In the genomic region with DNA sequence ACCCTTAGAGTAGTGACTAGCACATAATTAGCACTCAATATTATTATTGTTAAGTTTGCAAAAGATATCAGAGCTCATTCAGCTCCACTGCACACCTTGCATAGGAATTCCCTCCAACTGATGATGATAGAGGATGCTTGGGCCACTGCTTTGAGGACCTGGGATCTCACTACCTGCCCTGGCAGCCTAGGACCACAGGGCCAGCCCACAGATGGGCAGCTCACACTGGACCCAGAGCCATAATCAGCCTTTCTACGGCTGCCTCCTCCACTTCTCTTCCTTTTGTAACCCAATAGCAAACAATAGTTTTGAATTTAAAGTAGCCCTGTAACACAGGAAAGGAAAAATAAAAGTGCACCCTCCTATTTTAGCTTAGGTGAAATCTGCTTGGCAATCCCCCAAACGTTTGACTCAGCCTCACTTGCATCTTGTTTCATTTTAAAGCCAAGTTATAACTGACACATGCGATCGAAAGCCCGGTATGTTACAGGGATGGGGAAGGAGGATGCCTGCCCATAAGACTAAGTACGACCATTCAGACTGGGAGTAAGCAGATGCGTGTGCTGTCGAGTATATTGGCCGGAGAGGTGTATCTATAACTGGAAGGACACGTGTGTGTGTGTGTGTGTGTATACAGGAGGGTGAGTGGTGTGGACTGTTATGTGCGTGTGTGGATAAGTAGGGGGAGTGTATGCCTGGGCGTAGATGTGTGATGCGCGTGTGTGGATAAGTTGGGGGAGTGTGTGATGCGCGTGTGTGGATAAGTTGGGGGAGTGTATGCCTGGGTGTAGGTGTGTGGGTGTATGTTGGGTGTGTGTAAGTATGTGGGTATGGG, we compare ENCODE assay signal across 17 cellular contexts.
DNase-seq lines count a peak whose midpoint lies in the region; ATAC-seq, FAIRE-seq and TF ChIP-seq lines count a peak whose summit lies in the region.
"Had no signal": no experiment of that assay in that cellular context is flagged by ENCODE, and none has a peak within 500 bp of the region (broad histone marks: within the 10 kb centered on the region; RNA-seq: fewer than 3 reads in every experiment).

No MANE protein-coding gene starts in this region.

- H4K20me1 ChIP-seq in fibroblast of lung (ENCODE audit: control insufficient read depth, extremely low read depth, insufficient read depth, low read length), result no peaks in the 10 kb centered on the region
- H4K20me1 ChIP-seq: BLaER1 treated with 17β-estradiol and CSF1 and Interleukin-3, amounts not matched to agents 10 nM and 100 nM had no signal

- H2AFZ ChIP-seq in fibroblast of lung (ENCODE audit: low read length), result no peak overlapping the region

- no peaks in the 10 kb centered on the region for H3K79me2 ChIP-seq in fibroblast of lung (ENCODE audit: control insufficient read depth, insufficient read depth, low read length)

- no peaks in the 10 kb centered on the region for H3K9me3 ChIP-seq in HEK293 (ENCODE audit: control insufficient read depth, insufficient read depth, low read depth, low read length)
- no peaks in the 10 kb centered on the region for H3K9me3 ChIP-seq in adrenal gland (replicated peaks in 1 of 3)
- no peaks in the 10 kb centered on the region for H3K9me3 ChIP-seq in fibroblast of lung (ENCODE audit: control insufficient read depth, insufficient read depth, low read depth, low read length)
- no peaks in the 10 kb centered on the region for H3K9me3 ChIP-seq in pancreas
- H3K9me3 ChIP-seq: BLaER1 treated with 17β-estradiol and CSF1 and Interleukin-3, amounts not matched to agents 10 nM and 100 nM had no signal

- H3K4me1 ChIP-seq in HEK293 (ENCODE audit: control insufficient read depth, insufficient read depth, low read length) (no peaks in the 10 kb centered on the region), adrenal gland (replicated peaks in 1 of 2) (peaks cover 0 to 7% of the 10 kb centered on the region in 2 donors), fibroblast of lung (ENCODE audit: control insufficient read depth, extremely low read depth, insufficient read depth, low read length) (no peaks in the 10 kb centered on the region), pancreas (no peaks in the 10 kb centered on the region)
- H3K4me1 ChIP-seq: psoas muscle had no signal

- DNase-seq in adrenal gland (peak in 6 of 7 donors; percentile 50 to 73 (median 66)), fibroblast of lung (ENCODE audit: low read depth in 2 of 2) (peak; percentile 66 to 87), renal cortical epithelial cell (ENCODE audit: low read depth) (peak; percentile 33), NCI-H345 (lab: John Stamatoyannopoulos, UW) (no peak), erythroblast (lab: John Stamatoyannopoulos, UW) (no peak), pancreas (no peak)
- DNase-seq: activated B cell treated with CpG ODN at 0.5 μM for 24 hours; activated CD8-positive, alpha-beta memory T cell treated with anti-CD3 and anti-CD28 coated beads, Interleukin-2, amount 50 U/mL, for 4 hours; DMS53; MV-4-11; NCI-H2171 treated with DMSO at 0.1 percent for 48 hours; stimulated activated CD8-positive, alpha-beta memory T cell treated with anti-CD3 and anti-CD28 coated beads, Interleukin-4, amount 100 ng/mL, for 48 hours had no signal

- 54 to 61% (median 59%) methylated on average over 16 of the region's 16 CpGs for WGBS in adrenal gland, 4 donors
- WGBS in pancreas, 2 donors, result 74 to 77% methylated on average over 16 of the region's 16 CpGs

- POLR2A ChIA-PET in HEK293 (lab: Yijun Ruan, JAX), result interaction anchor here (1.5 kb wide), 1 partner anchor 14 kb away, joined by 3 read pairs; no protein-coding TSS in a partner anchor

- H3K4me3 ChIP-seq in HEK293 (ENCODE audit: low read depth, low read length), result no peak overlapping the region
- no peak overlapping the region for H3K4me3 ChIP-seq in adrenal gland
- no peak overlapping the region for H3K4me3 ChIP-seq in fibroblast of lung (replicated peaks in 1 of 4; ENCODE audit: control extremely low read depth in 1 of 4, insufficient read depth in 1 of 4, low read depth in 3 of 4, low read length in 4 of 4)
- no peak overlapping the region for H3K4me3 ChIP-seq in pancreas
- H3K4me3 ChIP-seq: BLaER1 treated with 17β-estradiol and CSF1 and Interleukin-3, amounts not matched to agents 10 nM and 100 nM; psoas muscle had no signal

- TF ChIP-seq POLR2A in adrenal gland (IDR thresholded peaks at IDR 0.05) (no peak), erythroblast (IDR thresholded peaks at IDR 0.05; ENCODE audit: low read length) (no peak)

- intact Hi-C loops in adrenal gland (cut with DNase I), result no loop called here
- intact Hi-C loops in pancreas (cut with DNase I), result no loop called here

- H3K4me2 ChIP-seq in fibroblast of lung (ENCODE audit: extremely low read depth, insufficient read depth, low read length), result no peak overlapping the region
- H3K4me2 ChIP-seq: BLaER1 treated with 17β-estradiol and CSF1 and Interleukin-3, amounts not matched to agents 10 nM and 100 nM had no signal

- H3K27me3 ChIP-seq in adrenal gland (no peaks in the 10 kb centered on the region), fibroblast of lung (ENCODE audit: control insufficient read depth, insufficient read depth, low read length) (peaks cover 7% of the 10 kb centered on the region), pancreas (no peaks in the 10 kb centered on the region)
- H3K27me3 ChIP-seq: BLaER1 treated with 17β-estradiol and CSF1 and Interleukin-3, amounts not matched to agents 10 nM and 100 nM had no signal

- ATAC-seq in HG03457 (IDR thresholded peaks at IDR 0.05; ENCODE audit: unreplicated experiment) (no peak), pancreas (no peak)
- ATAC-seq: activated naive CD4-positive, alpha-beta T cell treated with anti-CD3 and anti-CD28 coated beads, Interleukin-2, amount 50 U/mL, for 72 hours had no signal

- H3K27ac ChIP-seq in HEK293 (ENCODE audit: extremely low read depth, low read depth, low read length), result no peak overlapping the region
- peak overlapping the region in 2 of 5 donors; percentile 8 to 46 for H3K27ac ChIP-seq in adrenal gland
- no peak overlapping the region for H3K27ac ChIP-seq in fibroblast of lung (ENCODE audit: insufficient read depth, low read length)
- no peak overlapping the region for H3K27ac ChIP-seq in pancreas
- H3K27ac ChIP-seq: BLaER1 treated with 17β-estradiol and CSF1 and Interleukin-3, amounts not matched to agents 10 nM and 100 nM; psoas muscle had no signal

- TF ChIP-seq CTCF in HEK293 (tag by site-specific recombination; IDR thresholded peaks at IDR 0.05), result no peak
- TF ChIP-seq CTCF in adrenal gland (IDR thresholded peaks at IDR 0.05), result no peak
- TF ChIP-seq CTCF in fibroblast of lung (conservative IDR thresholded peaks at IDR 0.05 in 1 of 2, IDR thresholded peaks at IDR 0.05 in 1 of 2; ENCODE audit: low read depth in 1 of 2, low read length in 2 of 2), result no peak
- TF ChIP-seq CTCF in pancreas (IDR thresholded peaks at IDR 0.05), result no peak

- no peak for FAIRE-seq in pancreas (lab: Jason Lieb, UNC)

- CTCF ChIA-PET in HEK293 (lab: Yijun Ruan, JAX), result interaction anchor here (0.8 kb wide), 1 partner anchor 11 kb away, joined by 5 read pairs; no protein-coding TSS in a partner anchor

- no peak overlapping the region for H3K9ac ChIP-seq in fibroblast of lung (ENCODE audit: insufficient read depth, low read length)
- H3K9ac ChIP-seq: BLaER1 treated with 17β-estradiol and CSF1 and Interleukin-3, amounts not matched to agents 10 nM and 100 nM had no signal

- H3K36me3 ChIP-seq in HEK293 (ENCODE audit: control insufficient read depth in 2 of 2, insufficient read depth in 1 of 2, low read length in 2 of 2) (no peaks in the 10 kb centered on the region), adrenal gland (replicated peaks in 1 of 2) (no peaks in the 10 kb centered on the region), fibroblast of lung (ENCODE audit: control insufficient read depth, insufficient read depth, low read length) (no peaks in the 10 kb centered on the region), pancreas (no peaks in the 10 kb centered on the region)
- H3K36me3 ChIP-seq: BLaER1 treated with 17β-estradiol and CSF1 and Interleukin-3, amounts not matched to agents 10 nM and 100 nM had no signal

TF ChIP-seq in HEK293, 187 proteins besides CTCF, POLR2A, EP300 and RAD21:
- TF ChIP-seq ZFHX2 (tag by site-specific recombination; conservative IDR thresholded peaks at IDR 0.05), result peak; percentile 98
- peak; percentile 96 for TF ChIP-seq EGR2 (tag by site-specific recombination; IDR thresholded peaks at IDR 0.05; ENCODE audit: low read depth)
- no peak for TF ChIP-seq ZNF777 (tag by site-specific recombination; IDR thresholded peaks at IDR 0.05; ENCODE audit: borderline replicate concordance)

Comparison
In these comparisons a context has a peak if more than half of its experiments do, and no peak if none do; other contexts are left out.
1. DNase-seq: peak in adrenal gland (6 of 7), fibroblast of lung (2 of 2) and renal cortical epithelial cell (single experiment); none in NCI-H345 (single experiment), erythroblast (0 of 2) and pancreas (0 of 6).